ENCODE assay signal across 9 cellular contexts in the genomic region with DNA sequence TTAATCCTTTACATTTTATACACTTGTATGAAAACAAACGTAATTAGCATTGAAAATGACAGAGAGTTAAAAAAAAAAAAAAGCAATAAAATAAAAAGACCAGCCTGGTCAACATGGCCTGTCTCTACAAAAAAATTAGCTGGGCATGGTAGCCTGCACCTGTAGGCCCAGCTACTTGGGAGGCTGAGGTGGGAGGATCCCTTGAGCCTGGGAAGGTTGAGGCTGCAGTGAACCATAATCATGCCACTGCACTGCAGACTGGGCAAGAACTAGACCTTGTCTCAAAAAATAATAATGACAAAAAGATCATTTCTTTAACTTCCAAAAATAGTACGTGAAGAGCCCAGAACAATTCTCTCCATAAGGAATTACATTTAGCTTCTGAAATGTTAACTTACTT. TPM values are rescaled to one million over a fixed set of nuclear protein-coding genes. Genes with fewer than 3 reads are reported as not detected.
DNase-seq lines count a peak whose midpoint lies in the region; ATAC-seq and TF ChIP-seq lines count a peak whose summit lies in the region.
"Had no signal": no experiment of that assay in that cellular context is flagged by ENCODE, and none has a peak within 500 bp of the region (broad histone marks: within the 10 kb centered on the region; RNA-seq: fewer than 3 reads in every experiment).

No MANE protein-coding gene starts in this region.

- peaks cover 3% of the 10 kb centered on the region; the same call in 1 of the 2 replicates for H3K9me3 ChIP-seq in AG04450 (ENCODE audit: control insufficient read depth, insufficient read depth, low read length)
- H3K9me3 ChIP-seq in HAP-1, result no peaks in the 10 kb centered on the region
- no peaks in the 10 kb centered on the region for H3K9me3 ChIP-seq in lower lobe of right lung

- H3K4me1 Mint-ChIP-seq in activated naive CD8-positive, alpha-beta T cell treated with anti-CD3 and anti-CD28 coated beads, Interleukin-2, amount 10 ng/mL, durations not matched to agents 7 days and 5 days, result peaks cover 40% of the 10 kb centered on the region

- no peaks in the 10 kb centered on the region for H3K9me3 Mint-ChIP-seq in activated naive CD8-positive, alpha-beta T cell treated with anti-CD3 and anti-CD28 coated beads, Interleukin-2, amount 10 ng/mL, durations not matched to agents 7 days and 5 days

- H3K4me1 ChIP-seq in HAP-1 (peaks cover 13% of the 10 kb centered on the region), lower lobe of right lung (peaks cover 34% of the 10 kb centered on the region)

- H3K36me3 ChIP-seq in HAP-1 (replicated peaks) (peaks cover 46% of the 10 kb centered on the region), lower lobe of right lung (peaks cover 50% of the 10 kb centered on the region)

- DNase-seq in AG04450 (ENCODE audit: low read depth, low spot score) (no peak), HAP-1 (ENCODE audit: low spot score in 2 of 2) (no peak), lower lobe of right lung (no peak), kidney tubule cell (ENCODE audit: low spot score) (no peak), SKM-1 treated with dmso at 0.1 percent for 144 hours (lab: John Stamatoyannopoulos, UW; ENCODE audit: unreplicated experiment) (no peak)
- DNase-seq in activated naive CD8-positive, alpha-beta T cell treated with anti-CD3 and anti-CD28 coated beads, Interleukin-2, amount 10 ng/mL, durations not matched to agents 7 days and 5 days, result no peak
- no peak for DNase-seq in effector CD8-positive, alpha-beta T cell (lab: John Stamatoyannopoulos, UW)
- DNase-seq: activated CD4-positive, alpha-beta T cell treated with anti-CD3 and anti-CD28 coated beads for 4 hours had no signal

- H3K27ac Mint-ChIP-seq in activated naive CD8-positive, alpha-beta T cell treated with anti-CD3 and anti-CD28 coated beads, Interleukin-2, amount 10 ng/mL, durations not matched to agents 7 days and 5 days, result no peak overlapping the region

- H3K4me3 Mint-ChIP-seq in activated naive CD8-positive, alpha-beta T cell treated with anti-CD3 and anti-CD28 coated beads, Interleukin-2, amount 10 ng/mL, durations not matched to agents 7 days and 5 days, result peak overlapping the region; percentile 93

- H3K27me3 ChIP-seq in AG04450 (ENCODE audit: control insufficient read depth, insufficient read depth, low read length) (no peaks in the 10 kb centered on the region), HAP-1 (ENCODE audit: low read depth) (no peaks in the 10 kb centered on the region), lower lobe of right lung (ENCODE audit: low read depth) (no peaks in the 10 kb centered on the region)

- CTCF ChIA-PET in AG04450 (lab: Charles Lee), result interaction anchor here (0.6 to 6.5 kb wide), 7 partner anchors 11 to 584 kb away, joined by 4 to 42 read pairs (median 5); partner anchors contain the start of gene TIPARP

- peaks cover 27% of the 10 kb centered on the region for H3K36me3 Mint-ChIP-seq in activated naive CD8-positive, alpha-beta T cell treated with anti-CD3 and anti-CD28 coated beads, Interleukin-2, amount 10 ng/mL, durations not matched to agents 7 days and 5 days

- H3K4me3 ChIP-seq in AG04450 (ENCODE audit: low read depth, low read length) (peak overlapping the region; percentile 90), HAP-1 (peak overlapping the region; percentile 91), lower lobe of right lung (peak overlapping the region; percentile 94)

- POLR2A ChIA-PET in AG04450 (lab: Yijun Ruan, JAX), result interaction anchor here (4.5 kb wide), 1 partner anchor 535 kb away, joined by 26 read pairs; no protein-coding TSS in a partner anchor
- POLR2A ChIA-PET in activated naive CD8-positive, alpha-beta T cell treated with anti-CD3 and anti-CD28 coated beads, Interleukin-2, amount 10 ng/mL, durations not matched to agents 7 days and 5 days (lab: Charles Lee), result interaction anchor here (4.0 kb wide), 1 partner anchor 121 kb away, joined by 37 read pairs; the partner anchor contains the start of gene TIPARP

- intact Hi-C loops in lower lobe of right lung (cut with DNase I), result no loop called here

- no peak overlapping the region for H3K27ac ChIP-seq in AG04450 (ENCODE audit: low read depth, low read length)
- H3K27ac ChIP-seq in lower lobe of right lung, result no peak overlapping the region

- in situ Hi-C loops in HAP-1 (cut with MboI; ENCODE audit: low sequenced_read_pairs), result no loop called here

- no peaks in the 10 kb centered on the region for H3K27me3 Mint-ChIP-seq in activated naive CD8-positive, alpha-beta T cell treated with anti-CD3 and anti-CD28 coated beads, Interleukin-2, amount 10 ng/mL, durations not matched to agents 7 days and 5 days

- no peak for ATAC-seq in activated naive CD8-positive, alpha-beta T cell treated with anti-CD3 and anti-CD28 coated beads, Interleukin-2, amount 10 ng/mL, durations not matched to agents 7 days and 5 days (ENCODE audit: low read depth)
- ATAC-seq in lower lobe of right lung (no peak), HG03342 (IDR thresholded peaks at IDR 0.05; ENCODE audit: unreplicated experiment) (no peak)

- no peak for TF ChIP-seq CTCF in AG04450 (IDR thresholded peaks at IDR 0.05; ENCODE audit: low read depth, low read length)
- TF ChIP-seq CTCF in lower lobe of right lung (IDR thresholded peaks at IDR 0.05), result no peak

RNA-seq across cellular contexts. Expression of gene SSR3, which starts 1.9 kb away (rescaled TPM):
- 293 and 328 TPM in 2 replicates for polyA plus RNA-seq in AG04450 (2011; rRNA removed)
- polyA minus RNA-seq in AG04450 (2011; rRNA and poly(A)+ RNA removed), result 381 and 413 TPM in 2 replicates
- 100 to 1,000 TPM; 113 to 118 TPM for total RNA-seq in activated naive CD8-positive, alpha-beta T cell treated with anti-CD3 and anti-CD28 coated beads, Interleukin-2, amount 10 ng/mL, durations not matched to agents 7 days and 5 days
- total RNA-seq in lower lobe of right lung, result 158 TPM
